Comparison of ENCODE assay signal across 8 cellular contexts in the genomic region with DNA sequence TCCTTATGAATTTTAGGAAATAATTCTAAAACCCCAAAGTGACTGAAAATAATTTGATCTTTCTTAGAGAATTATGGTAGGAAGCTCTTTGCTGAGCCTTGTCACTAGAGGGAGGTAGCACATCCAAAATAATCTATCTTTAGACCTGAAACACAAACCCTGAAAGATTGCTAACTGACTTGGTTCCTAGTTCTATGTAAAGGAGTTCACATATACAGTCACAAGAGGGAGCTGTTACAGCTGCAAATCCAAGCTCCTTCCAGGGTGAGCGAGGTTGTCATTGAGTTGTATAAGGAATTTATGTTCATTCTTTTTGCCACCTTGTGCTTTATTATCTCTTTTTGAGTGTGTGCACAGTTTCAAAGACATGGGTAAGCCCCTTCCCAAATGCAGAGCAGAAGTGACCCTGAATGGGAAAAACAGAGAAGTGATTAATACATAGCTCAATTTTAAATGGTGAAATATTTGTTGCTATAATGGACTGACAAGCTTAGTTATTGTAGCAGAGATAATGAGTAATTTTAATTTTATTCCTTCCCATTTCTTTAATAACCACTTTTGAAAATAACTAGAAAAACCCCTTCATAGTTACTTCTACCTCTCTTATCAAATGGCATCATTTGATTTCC.
DNase-seq lines count a peak whose midpoint lies in the region; ATAC-seq and TF ChIP-seq lines count a peak whose summit lies in the region.

No MANE protein-coding gene starts in this region.

- intact Hi-C loops in Panc1 (cut with micrococcal nuclease; ENCODE audit: unreplicated experiment) = no loop called here

- in situ Hi-C loops in Panc1 (cut with HindIII; ENCODE audit: low pct_unique_long_range_greater_than_20kb, low sequenced_read_pairs) = no loop called here

- H2BK15ac ChIP-seq in mesendoderm (replicated peaks; ENCODE audit: low read depth) = no peak overlapping the region

- no peak overlapping the region for H2AK5ac ChIP-seq in mesendoderm (ENCODE audit: low read length)

- H3K79me1 ChIP-seq in mesendoderm (ENCODE audit: low read length) = no peaks in the 10 kb centered on the region

- H3K4me2 ChIP-seq in mesendoderm (ENCODE audit: low read length) = no peak overlapping the region

- H3K36me3 ChIP-seq in Panc1 (ENCODE audit: control insufficient read depth, insufficient read depth, low read length) (no peaks in the 10 kb centered on the region), mesendoderm (ENCODE audit: control insufficient read depth, insufficient read depth, low read length) (no peaks in the 10 kb centered on the region)

- H3K4me3 ChIP-seq in HFF-Myc (replicated peaks; ENCODE audit: low read depth, low read length) = no peak overlapping the region
- no peak overlapping the region for H3K4me3 ChIP-seq in Panc1 (ENCODE audit: low read depth in 2 of 2, low read length in 2 of 2)
- no peak overlapping the region for H3K4me3 ChIP-seq in coronary artery
- no peak overlapping the region for H3K4me3 ChIP-seq in mesendoderm (ENCODE audit: low read length)

- H3K4me1 ChIP-seq in Panc1 (ENCODE audit: control insufficient read depth, insufficient read depth, low read length) = no peaks in the 10 kb centered on the region
- no peaks in the 10 kb centered on the region for H3K4me1 ChIP-seq in mesendoderm (ENCODE audit: control insufficient read depth, low read depth, low read length)

- H2BK120ac ChIP-seq in mesendoderm (ENCODE audit: low read depth, low read length) = no peak overlapping the region

- TF ChIP-seq CTCF in HFF-Myc (IDR thresholded peaks at IDR 0.05; ENCODE audit: low read depth, low read length, missing control alignments) = peak; percentile 65
- peak; percentile 66; the same call in 1 of the 2 replicates for TF ChIP-seq CTCF in Panc1 (IDR thresholded peaks at IDR 0.05)
- peak; percentile 32 for TF ChIP-seq CTCF in coronary artery (IDR thresholded peaks at IDR 0.05)

- no peak overlapping the region for H4K8ac ChIP-seq in mesendoderm (ENCODE audit: low read depth, low read length)

- H3K27ac ChIP-seq in Panc1 (ENCODE audit: low read length) (no peak overlapping the region), coronary artery (no peak overlapping the region), mesendoderm (ENCODE audit: low read depth, low read length) (no peak overlapping the region)

- BruUV-seq in Panc1 (replicated peaks; lab: Mats Ljungman, UMichigan) = no TSS peak

- H3K18ac ChIP-seq in mesendoderm (ENCODE audit: low read length) = no peak overlapping the region

- no peak overlapping the region for H3K9ac ChIP-seq in mesendoderm (ENCODE audit: low read length)

- POLR2A ChIA-PET in Panc1 (lab: Charles Lee) = no interaction called here

- no peak overlapping the region for H3K56ac ChIP-seq in mesendoderm (ENCODE audit: low read length)

- peak; percentile 50 for DNase-seq in ELR (ENCODE audit: low read depth)
- peak; percentile 20 for DNase-seq in HFF-Myc (ENCODE audit: extremely low read depth, low read depth)
- peak; percentile 27 for DNase-seq in Panc1 (ENCODE audit: low read depth, low spot score)
- no peak for DNase-seq in coronary artery (ENCODE audit: low spot score)
- DNase-seq in mesendoderm = peak; percentile 88
- no peak for DNase-seq in NCI-H2081 (lab: John Stamatoyannopoulos, UW)
- no peak for DNase-seq in AG08395 (ENCODE audit: low spot score)

- H3K79me2 ChIP-seq in mesendoderm (ENCODE audit: control insufficient read depth, insufficient read depth, low read length) = no peaks in the 10 kb centered on the region

- no peak overlapping the region for H3K23ac ChIP-seq in mesendoderm (ENCODE audit: low read length)

- ATAC-seq in Panc1 (peak; percentile 78; the same call in 1 of the 2 replicates), GM18520 (IDR thresholded peaks at IDR 0.05; ENCODE audit: unreplicated experiment) (no peak)

- no peak overlapping the region for H4K5ac ChIP-seq in mesendoderm (ENCODE audit: low read length)

- no peaks in the 10 kb centered on the region for H3K27me3 ChIP-seq in Panc1 (ENCODE audit: control insufficient read depth, insufficient read depth, low read length)
- no peaks in the 10 kb centered on the region for H3K27me3 ChIP-seq in mesendoderm (ENCODE audit: insufficient read depth, low read length, poor library complexity)

- no peak overlapping the region for H3K4ac ChIP-seq in mesendoderm (ENCODE audit: low read depth, low read length)

- H2BK5ac ChIP-seq in mesendoderm (ENCODE audit: low read length) = no peak overlapping the region

- no CpG with 5 or more reads among the region's 1 CpG for WGBS in mesendoderm (ENCODE audit: extremely low coverage, insufficient coverage, low lambda C conversion rate)

- CTCF ChIA-PET in Panc1 (lab: Charles Lee) = interaction anchor here (0.5 to 1.1 kb wide), 8 partner anchors 16 to 338 kb away, joined by 3 to 4 read pairs (median 4); no protein-coding TSS in a partner anchor

- H3K9me3 ChIP-seq in Panc1 (ENCODE audit: control insufficient read depth, insufficient read depth, low read depth, low read length) = no peaks in the 10 kb centered on the region

Comparison
In these comparisons a context has a peak if more than half of its experiments do, and no peak if none do; other contexts are left out.
1. DNase-seq: peak in ELR (single experiment), HFF-Myc (single experiment), Panc1 (single experiment) and mesendoderm (single experiment); none in coronary artery (single experiment), NCI-H2081 (0 of 2) and AG08395 (single experiment).
2. Peak in every context shown above with its lines, with median percentiles within 50 percentile points of each other: CTCF ChIP-seq.